20 cellular contexts compared by ENCODE assay signal in genomic region chr15:74506515-74506840, GRCh38.
"Had no signal": no experiment of that assay in that cellular context is flagged by ENCODE, and none has a peak within 500 bp of the region (broad histone marks: within the 10 kb centered on the region; RNA-seq: fewer than 3 reads in every experiment).

No MANE protein-coding gene starts in this region.

- ATAC-seq: HepG2, Panc1 had no signal

- H3K9me3 ChIP-seq: SK-N-SH had no signal

- H3K4me3 Mint-ChIP-seq: IgD-negative memory B cell had no signal

- H3K27ac ChIP-seq: RWPE1 had no signal

- H3K9ac ChIP-seq: SK-N-SH had no signal

- DNase-seq: KBM-7, NCI-H1092, NCI-H1105 treated with DMSO at 0.1 percent for 48 hours, NCI-H1417 treated with DMSO at 0.1 percent for 48 hours, NCI-H146, NCI-H1694 treated with DMSO at 0.1 percent for 48 hours, NCI-H1930, NCI-H2107, NCI-H2227 treated with DMSO at 0.1 percent for 48 hours, NCI-H510A, NCI-H524 treated with DMSO at 0.1 percent for 48 hours, NCI-H69, NCI-H774, SHP77, SK-N-SH, SW 1271 had no signal

- H3K9me3 Mint-ChIP-seq: IgD-negative memory B cell had no signal

- H3K27me3 Mint-ChIP-seq: IgD-negative memory B cell had no signal

- H3K4me2 ChIP-seq: SK-N-SH had no signal

- H3K27ac Mint-ChIP-seq: IgD-negative memory B cell had no signal
